In genomic region chr15:61138151-61138550, GRCh38 we compare ENCODE assay signal across 21 cellular contexts.
"Had no signal": no experiment of that assay in that cellular context is flagged by ENCODE, and none has a peak within 500 bp of the region (broad histone marks: within the 10 kb centered on the region; RNA-seq: fewer than 3 reads in every experiment).

No MANE protein-coding gene starts in this region.

- H3K36me3 ChIP-seq: gastroesophageal sphincter, heart left ventricle, prostate gland, upper lobe of right lung had no signal

- H3K27me3 ChIP-seq: dorsolateral prefrontal cortex, gastroesophageal sphincter, heart left ventricle, upper lobe of right lung had no signal

- ATAC-seq: activated CD4-positive, alpha-beta T cell treated with anti-CD3 and anti-CD28 coated beads for 36 hours; activated CD8-positive, alpha-beta memory T cell treated with anti-CD3 and anti-CD28 coated beads, Interleukin-2, amount 10 ng/mL, durations not matched to agents 7 days and 5 days; gastroesophageal sphincter; left ventricle myocardium superior; right cardiac atrium; stimulated activated memory B cell treated with anti-CD40 and anti-IgM and Interleukin-4, amounts not matched to agents 10 μg/mL and 1 μg/mL and 100 μg/mL, for 72 hours; upper lobe of right lung; WTC11 had no signal

- H3K27ac ChIP-seq: dorsolateral prefrontal cortex, epithelial cell of prostate, gastroesophageal sphincter, heart left ventricle, prostate gland, upper lobe of right lung had no signal

- DNase-seq: activated CD4-positive, alpha-beta memory T cell treated with anti-CD3 and anti-CD28 coated beads for 36 hours; activated CD4-positive, alpha-beta T cell treated with anti-CD3 and anti-CD28 coated beads for 36 hours; activated CD8-positive, alpha-beta memory T cell treated with anti-CD3 and anti-CD28 coated beads, Interleukin-2, amount 10 ng/mL, durations not matched to agents 7 days and 5 days; activated naive CD4-positive, alpha-beta T cell; activated naive CD8-positive, alpha-beta T cell treated with anti-CD3 and anti-CD28 coated beads for 36 hours; amygdala; central memory CD4-positive, alpha-beta T cell; dorsolateral prefrontal cortex; endodermal cell; heart left ventricle; kidney glomerular epithelial cell; left ventricle myocardium superior; right cardiac atrium; small intestine; stimulated activated CD4-positive, alpha-beta T cell treated with anti-CD3 and anti-CD28 coated beads, Interleukin-4, amount 100 ng/mL, for 4 hours; upper lobe of right lung had no signal

- H3K4me3 ChIP-seq: dorsolateral prefrontal cortex, gastroesophageal sphincter, heart left ventricle, prostate gland, upper lobe of right lung had no signal

- H3K4me1 ChIP-seq: prostate gland, upper lobe of right lung had no signal

- H3K9me3 ChIP-seq: gastroesophageal sphincter, heart left ventricle, prostate gland, upper lobe of right lung had no signal
